9 cellular contexts compared by ENCODE assay signal in genomic region chr11:128208329-128209220, GRCh38.
DNase-seq lines count a peak whose midpoint lies in the region; ATAC-seq and TF ChIP-seq lines count a peak whose summit lies in the region.
"Had no signal": no experiment of that assay in that cellular context is flagged by ENCODE, and none has a peak within 500 bp of the region (broad histone marks: within the 10 kb centered on the region; RNA-seq: fewer than 3 reads in every experiment).

No MANE protein-coding gene starts in this region.

- CTCF ChIA-PET in RWPE1 (lab: Yijun Ruan, JAX) = interaction anchor here (1.0 kb wide), 1 partner anchor 424 kb away, joined by 5 read pairs; no protein-coding TSS in a partner anchor

- peak overlapping the region; percentile 82 for H3K27ac ChIP-seq in RWPE1

- DNase-seq in EH (ENCODE audit: low read depth) (peak; percentile 93), RWPE1 (ENCODE audit: low spot score) (peak; percentile 77), fibroblast of the conjunctiva (ENCODE audit: low read depth) (peak; percentile 86), sciatic nerve (ENCODE audit: low spot score) (peak; percentile 61), NCI-H2107 treated with DMSO at 0.1 percent for 48 hours (lab: John Stamatoyannopoulos, UW; ENCODE audit: unreplicated experiment) (no peak), COR-L47 (lab: John Stamatoyannopoulos, UW) (no peak)
- no peak for DNase-seq in activated CD4-positive, alpha-beta T cell treated with anti-CD3 and anti-CD28 coated beads for 4 hours
- DNase-seq: NK-92 treated with Interleukin-12 subunit alpha and Interleukin-12 subunit beta, amount 100 ng/mL, for 24 hours had no signal

- no peak for TF ChIP-seq CTCF in RWPE1 (conservative IDR thresholded peaks at IDR 0.05; ENCODE audit: low read depth)

- peak; percentile 71 for ATAC-seq in sciatic nerve
- ATAC-seq in GM18861 (IDR thresholded peaks at IDR 0.05; ENCODE audit: unreplicated experiment) = no peak

- intact Hi-C loops in sciatic nerve (cut with DNase I) = no loop called here

- POLR2A ChIA-PET in RWPE1 (lab: Yijun Ruan, JAX; ENCODE audit: low non-redundant PET) = no interaction called here

Comparison
In these comparisons a context has a peak if more than half of its experiments do, and no peak if none do; other contexts are left out.
1. DNase-seq: peak in EH (single experiment), RWPE1 (single experiment), fibroblast of the conjunctiva (single experiment) and sciatic nerve (single experiment); none in activated CD4-positive, alpha-beta T cell treated with anti-CD3 and anti-CD28 coated beads for 4 hours (0 of 2), NCI-H2107 treated with DMSO at 0.1 percent for 48 hours (single experiment) and COR-L47 (single experiment).